In genomic region chr7:50287121-50287520, GRCh38 we compare ENCODE assay signal across 27 cellular contexts. TPM values are rescaled to one million over a fixed set of nuclear protein-coding genes. Genes with fewer than 3 reads are reported as not detected.
"Had no signal": no experiment of that assay in that cellular context is flagged by ENCODE, and none has a peak within 500 bp of the region (broad histone marks: within the 10 kb centered on the region; RNA-seq: fewer than 3 reads in every experiment).

No MANE protein-coding gene starts in this region.

- FAIRE-seq: RCC 7860 had no signal

- H3K27me3 Mint-ChIP-seq: activated naive CD8-positive, alpha-beta T cell had no signal

- DNase-seq: activated CD4-positive, alpha-beta T cell treated with anti-CD3 and anti-CD28 coated beads for 4 hours; activated CD4-positive, alpha-beta T cell treated with anti-CD3 and anti-CD28 coated beads, Interleukin-2, amount 50 U/mL, for 4 hours; activated CD8-positive, alpha-beta memory T cell treated with anti-CD3 and anti-CD28 coated beads for 24 hours; activated effector memory CD4-positive, alpha-beta T cell treated with anti-CD3 and anti-CD28 coated beads, Interleukin-2, amount 50 U/mL, for 16 hours; activated naive CD4-positive, alpha-beta T cell treated with Interleukin-2 at 50 U/mL for 16 hours; activated T-cell treated with anti-CD3 and anti-CD28 coated beads, Interleukin-2, amount 50 U/mL, for 4 hours; aorta; central memory CD4-positive, alpha-beta T cell; MV-4-11; NCI-H1092 treated with DMSO at 0.1 percent for 48 hours; NCI-H1417 treated with DMSO at 0.1 percent for 48 hours; NCI-H1694; NCI-H2029; NCI-H510A treated with DMSO at 0.1 percent for 48 hours; NCI-H69; PC-3; SHP77 had no signal

- H3K4me3 ChIP-seq: breast epithelium, coronary artery had no signal

- H3K36me3 Mint-ChIP-seq: activated naive CD8-positive, alpha-beta T cell had no signal

- H3K9me3 Mint-ChIP-seq: activated T-cell treated with anti-CD3 and anti-CD28 coated beads, Interleukin-2, amount 50 U/mL, for 4 hours; T-helper 1 cell treated with Interleukin-12 subunit alpha and Interleukin-12 subunit beta and Interleukin-4 antibody, amounts not matched to agents 30 μg/mL and 1 μg/mL, for 36 hours had no signal

- ATAC-seq: activated CD4-positive, CD25-positive, alpha-beta regulatory T cell treated with anti-CD3 and anti-CD28 coated beads, Interleukin-2, amount 50 U/mL, for 24 hours; activated T-cell treated with anti-CD3 and anti-CD28 coated beads, Interleukin-2, amount 50 U/mL, for 4 hours; PC-3 had no signal

- H3K36me3 ChIP-seq: breast epithelium had no signal

- H3K4me1 ChIP-seq: breast epithelium had no signal

- H3K27ac Mint-ChIP-seq: activated naive CD8-positive, alpha-beta T cell; T-helper 1 cell treated with Interleukin-12 subunit alpha and Interleukin-12 subunit beta and Interleukin-4 antibody, amounts not matched to agents 30 μg/mL and 1 μg/mL, for 36 hours had no signal

- H3K4me3 Mint-ChIP-seq: activated naive CD8-positive, alpha-beta T cell; activated T-cell treated with anti-CD3 and anti-CD28 coated beads, Interleukin-2, amount 50 U/mL, for 4 hours; T-helper 1 cell treated with Interleukin-12 subunit alpha and Interleukin-12 subunit beta and Interleukin-4 antibody, amounts not matched to agents 30 μg/mL and 1 μg/mL, for 36 hours had no signal

- H3K27me3 ChIP-seq: breast epithelium had no signal

- H3K27ac ChIP-seq: breast epithelium, coronary artery had no signal

- H3K9me3 ChIP-seq: breast epithelium had no signal

RNA-seq across cellular contexts. Expression of gene IKZF1, which starts 17.4 kb away (rescaled TPM):
- total RNA-seq: chondrocyte, LHCN-M2, M059J, PC-3, SK-MEL-5 had no signal
